Comparison of ENCODE assay signal across 15 cellular contexts in the genomic region with DNA sequence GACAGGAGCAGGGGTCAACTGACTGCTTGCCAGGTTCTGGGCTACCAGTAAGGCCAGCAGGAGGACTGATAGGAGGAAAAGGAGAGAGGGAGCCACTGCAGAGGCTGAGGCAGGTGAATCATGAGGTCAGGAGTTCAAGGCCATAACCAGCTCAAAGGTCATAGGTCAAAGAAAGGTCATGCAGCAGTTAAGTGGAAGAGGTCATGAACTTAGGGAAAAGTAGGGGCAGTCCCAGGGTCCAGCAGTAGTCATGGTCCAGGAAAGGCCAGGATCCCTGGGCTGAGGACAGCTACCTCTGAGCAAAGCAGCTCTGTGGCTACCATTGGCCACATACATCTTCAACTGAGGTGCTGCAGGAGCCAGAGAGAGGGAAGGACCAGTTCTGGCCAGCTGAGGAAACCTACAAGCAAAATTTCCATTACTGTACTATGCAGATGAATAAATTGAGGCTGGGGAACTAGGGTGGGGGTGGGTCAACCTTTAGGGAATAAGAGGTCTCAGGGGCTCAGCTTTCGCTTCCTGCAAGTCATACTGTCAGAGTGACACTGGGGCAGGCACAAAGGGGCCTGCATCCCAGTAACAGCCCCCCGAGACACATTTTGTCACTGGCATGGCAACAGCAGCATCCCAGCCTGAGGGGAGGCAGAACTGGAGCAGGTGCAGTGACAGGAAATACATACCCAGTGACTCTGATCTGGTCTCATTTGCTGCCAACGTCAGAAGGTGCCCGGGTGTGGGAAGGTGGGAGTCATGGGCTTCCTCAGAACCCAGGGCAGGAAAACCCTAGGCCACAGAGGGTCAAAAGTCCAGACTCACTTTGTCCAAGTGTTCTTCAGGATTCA.
"Had no signal": no experiment of that assay in that cellular context is flagged by ENCODE, and none has a peak within 500 bp of the region (broad histone marks: within the 10 kb centered on the region; RNA-seq: fewer than 3 reads in every experiment).

No MANE protein-coding gene starts in this region.

- H3K27ac Mint-ChIP-seq: activated CD4-positive, alpha-beta memory T cell treated with anti-CD3 and anti-CD28 coated beads, Interleukin-2, amount 10 ng/mL, durations not matched to agents 7 days and 5 days; activated naive CD4-positive, alpha-beta T cell treated with anti-CD3 and anti-CD28 coated beads, Interleukin-2, amount 50 U/mL, for 24 hours had no signal

- H3K4me1 ChIP-seq: psoas muscle had no signal

- H3K27ac ChIP-seq: ovary, psoas muscle, VCaP had no signal

- ATAC-seq: naive thymus-derived CD4-positive, alpha-beta T cell; psoas muscle; right cardiac atrium; stimulated activated effector memory CD8-positive, alpha-beta T cell treated with anti-CD3 and anti-CD28 coated beads, Interleukin-12 subunit alpha, Interleukin-12 subunit beta, amount 100 ng/mL, for 72 hours had no signal

- H3K4me3 ChIP-seq: ovary, psoas muscle, smooth muscle cell had no signal

- DNase-seq: activated CD4-positive, alpha-beta memory T cell treated with anti-CD3 and anti-CD28 coated beads, Interleukin-2, amount 10 ng/mL, durations not matched to agents 7 days and 5 days; activated gamma-delta T cell; amniotic stem cell; dermis blood vessel endothelial cell; mesenchymal stem cell; naive thymus-derived CD4-positive, alpha-beta T cell; right cardiac atrium; stimulated activated CD4-positive, alpha-beta T cell treated with anti-CD3 and anti-CD28 coated beads, Interleukin-4, amount 100 ng/mL, for 24 hours; T-helper 2 cell had no signal

- H3K4me3 Mint-ChIP-seq: activated CD4-positive, alpha-beta memory T cell treated with anti-CD3 and anti-CD28 coated beads, Interleukin-2, amount 10 ng/mL, durations not matched to agents 7 days and 5 days; activated naive CD4-positive, alpha-beta T cell treated with anti-CD3 and anti-CD28 coated beads, Interleukin-2, amount 50 U/mL, for 24 hours; naive thymus-derived CD4-positive, alpha-beta T cell; stimulated activated effector memory CD8-positive, alpha-beta T cell treated with anti-CD3 and anti-CD28 coated beads, Interleukin-12 subunit alpha, Interleukin-12 subunit beta, amount 100 ng/mL, for 72 hours had no signal

- H3K27me3 ChIP-seq: ovary had no signal

- H3K4me2 ChIP-seq: smooth muscle cell had no signal

- H3K27me3 Mint-ChIP-seq: activated CD4-positive, alpha-beta memory T cell treated with anti-CD3 and anti-CD28 coated beads, Interleukin-2, amount 10 ng/mL, durations not matched to agents 7 days and 5 days; activated naive CD4-positive, alpha-beta T cell treated with anti-CD3 and anti-CD28 coated beads, Interleukin-2, amount 50 U/mL, for 24 hours; naive thymus-derived CD4-positive, alpha-beta T cell had no signal

- H3K9me3 Mint-ChIP-seq: activated CD4-positive, alpha-beta memory T cell treated with anti-CD3 and anti-CD28 coated beads, Interleukin-2, amount 10 ng/mL, durations not matched to agents 7 days and 5 days; activated naive CD4-positive, alpha-beta T cell treated with anti-CD3 and anti-CD28 coated beads, Interleukin-2, amount 50 U/mL, for 24 hours; stimulated activated effector memory CD8-positive, alpha-beta T cell treated with anti-CD3 and anti-CD28 coated beads, Interleukin-12 subunit alpha, Interleukin-12 subunit beta, amount 100 ng/mL, for 72 hours had no signal

- H3K36me3 ChIP-seq: ovary had no signal

- H3K9me3 ChIP-seq: ovary, psoas muscle had no signal
